In the genomic region with DNA sequence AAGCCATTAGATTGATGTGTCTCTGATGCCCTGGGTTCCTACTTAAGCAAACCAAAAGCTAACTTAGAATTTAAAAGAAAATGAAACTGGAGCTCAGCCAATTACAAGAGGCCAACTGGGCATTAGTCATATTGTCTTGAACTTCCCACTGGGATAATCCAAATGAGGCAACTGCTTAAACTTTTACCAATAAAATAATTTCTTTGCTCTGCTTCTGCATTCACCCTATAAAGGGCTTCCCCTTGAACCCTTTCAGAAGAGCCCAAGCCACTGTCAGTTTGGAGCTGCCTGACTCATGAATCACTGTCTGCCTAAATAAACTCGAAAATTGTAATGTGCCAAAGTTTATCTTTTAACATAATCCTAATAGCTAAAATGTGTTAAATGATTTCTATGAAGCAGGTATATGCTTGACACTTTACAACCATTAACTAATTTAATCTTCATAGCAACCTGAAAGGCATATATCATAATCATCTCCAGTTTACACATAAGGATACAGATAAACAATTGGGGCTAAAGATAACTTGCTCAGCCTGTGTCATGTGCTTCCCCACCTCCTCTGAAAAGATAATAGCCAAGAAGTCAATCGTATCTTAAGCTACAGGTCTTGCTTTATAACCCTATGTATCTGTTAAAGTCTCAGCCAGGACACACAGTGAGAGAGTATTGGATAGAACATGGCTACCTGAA, we compare ENCODE assay signal across 8 cellular contexts. TPM values are rescaled to one million over a fixed set of nuclear protein-coding genes. Genes with fewer than 3 reads are reported as not detected.
DNase-seq lines count a peak whose midpoint lies in the region; ATAC-seq and TF ChIP-seq lines count a peak whose summit lies in the region.

No MANE protein-coding gene starts in this region.

- peak; percentile 73 for DNase-seq in AG20443 (ENCODE audit: low spot score)
- peak; percentile 77 for DNase-seq in RPMI7951 (ENCODE audit: low read depth)
- peak; percentile 90 for DNase-seq in fibroblast of mammary gland (ENCODE audit: low read depth)
- DNase-seq in HPDE6-E6E7 (ENCODE audit: extremely low spot score), result no peak
- no peak for DNase-seq in NCI-H524 treated with DMSO at 0.1 percent for 48 hours (lab: John Stamatoyannopoulos, UW)
- DNase-seq in DMS153 (lab: John Stamatoyannopoulos, UW), result no peak
- DNase-seq in OCI-M2 (lab: John Stamatoyannopoulos, UW; ENCODE audit: unreplicated experiment), result no peak

- no peak for TF ChIP-seq CTCF in fibroblast of mammary gland (conservative IDR thresholded peaks at IDR 0.05; ENCODE audit: control insufficient read depth, insufficient read depth, low read depth, low read length)

- H3K4me3 ChIP-seq in fibroblast of mammary gland (ENCODE audit: control insufficient read depth, low read depth, low read length), result no peak overlapping the region

- peak; percentile 7 for ATAC-seq in GM19455 (IDR thresholded peaks at IDR 0.05; ENCODE audit: unreplicated experiment)

RNA-seq across cellular contexts. Expression of gene GPR150, which starts 11.5 kb away (rescaled TPM):
- 0.10 TPM in 1 of 2 replicates, not detected in the other for total RNA-seq in RPMI7951 (2014; rRNA removed; shearing (Covaris generic))

RNA-seq across cellular contexts. Expression of gene RFESD, which starts 15.2 kb away (rescaled TPM):
- total RNA-seq in RPMI7951 (2014; rRNA removed; shearing (Covaris generic)), result 2.4 and 4.8 TPM in 2 replicates

RNA-seq across cellular contexts. Expression of gene SPATA9, which starts 51.4 kb away (rescaled TPM):
- total RNA-seq in RPMI7951 (2014; rRNA removed; shearing (Covaris generic)), result 0.36 TPM in 1 of 2 replicates, not detected in the other

Comparison
In these comparisons a context has a peak if more than half of its experiments do, and no peak if none do; other contexts are left out.
1. DNase-seq: peak in AG20443 (single experiment), RPMI7951 (single experiment) and fibroblast of mammary gland (single experiment); none in HPDE6-E6E7 (single experiment), NCI-H524 treated with DMSO at 0.1 percent for 48 hours (single experiment), DMS153 (single experiment) and OCI-M2 (single experiment).